Comparison of ENCODE assay signal across 20 cellular contexts in genomic region chr15:56351957-56352506, GRCh38.
"Had no signal": no experiment of that assay in that cellular context is flagged by ENCODE, and none has a peak within 500 bp of the region (broad histone marks: within the 10 kb centered on the region; RNA-seq: fewer than 3 reads in every experiment).

No MANE protein-coding gene starts in this region.

- H3K4me1 Mint-ChIP-seq: natural killer cell had no signal

- H3K27ac ChIP-seq: lower lobe of right lung, prostate gland, right atrium auricular region, spleen, testis, tibial artery had no signal

- H3K36me3 ChIP-seq: lower lobe of right lung, prostate gland, right atrium auricular region, spleen, tibial artery had no signal

- ATAC-seq: effector memory CD8-positive, alpha-beta T cell; left ventricle myocardium superior; lower lobe of right lung; natural killer cell; sciatic nerve; stimulated activated memory B cell treated with anti-CD40 and anti-IgM and Interleukin-4, amounts not matched to agents 10 μg/mL and 1 μg/mL and 100 μg/mL, for 72 hours; stimulated activated naive CD8-positive, alpha-beta T cell treated with anti-CD3 and anti-CD28 coated beads, Interleukin-15, Interleukin-2, amounts not matched to agents 100 U/mL and 50 U/mL, for 24 hours had no signal

- DNase-seq: cerebellar nuclear complex; cortex of kidney; effector memory CD8-positive, alpha-beta T cell; islet precursor cell; left ventricle myocardium superior; lower lobe of right lung; natural killer cell; spleen; stimulated activated CD4-positive, alpha-beta T cell treated with anti-CD3 and anti-CD28 coated beads, Interleukin-4, amount 100 ng/mL, for 4 hours; stimulated activated naive CD8-positive, alpha-beta T cell treated with anti-CD3 and anti-CD28 coated beads, Interleukin-15, Interleukin-2, amounts not matched to agents 100 U/mL and 50 U/mL, for 24 hours; substantia nigra; testis; tibial artery had no signal

- H3K27ac Mint-ChIP-seq: effector memory CD8-positive, alpha-beta T cell; natural killer cell; stimulated activated memory B cell treated with anti-CD40 and anti-IgM and Interleukin-4, amounts not matched to agents 10 μg/mL and 1 μg/mL and 100 μg/mL, for 72 hours; type B pancreatic cell had no signal

- H3K36me3 Mint-ChIP-seq: natural killer cell; stimulated activated memory B cell treated with anti-CD40 and anti-IgM and Interleukin-4, amounts not matched to agents 10 μg/mL and 1 μg/mL and 100 μg/mL, for 72 hours; type B pancreatic cell had no signal

- H3K27me3 ChIP-seq: right atrium auricular region, spleen, testis, tibial artery had no signal

- H3K4me1 ChIP-seq: lower lobe of right lung, prostate gland, right atrium auricular region, spleen, testis, tibial artery had no signal

- H3K9me3 ChIP-seq: lower lobe of right lung, prostate gland, right atrium auricular region, spleen, testis, tibial artery had no signal

- FAIRE-seq: frontal cortex had no signal

- H3K27me3 Mint-ChIP-seq: stimulated activated memory B cell treated with anti-CD40 and anti-IgM and Interleukin-4, amounts not matched to agents 10 μg/mL and 1 μg/mL and 100 μg/mL, for 72 hours; type B pancreatic cell had no signal

- H3K9me3 Mint-ChIP-seq: effector memory CD8-positive, alpha-beta T cell; natural killer cell; neural crest cell; stimulated activated memory B cell treated with anti-CD40 and anti-IgM and Interleukin-4, amounts not matched to agents 10 μg/mL and 1 μg/mL and 100 μg/mL, for 72 hours; type B pancreatic cell had no signal

- H3K4me3 ChIP-seq: lower lobe of right lung, prostate gland, right atrium auricular region, spleen, testis, tibial artery had no signal

- H3K4me3 Mint-ChIP-seq: effector memory CD8-positive, alpha-beta T cell; natural killer cell; neural crest cell; stimulated activated memory B cell treated with anti-CD40 and anti-IgM and Interleukin-4, amounts not matched to agents 10 μg/mL and 1 μg/mL and 100 μg/mL, for 72 hours; type B pancreatic cell had no signal
